In the genomic region with DNA sequence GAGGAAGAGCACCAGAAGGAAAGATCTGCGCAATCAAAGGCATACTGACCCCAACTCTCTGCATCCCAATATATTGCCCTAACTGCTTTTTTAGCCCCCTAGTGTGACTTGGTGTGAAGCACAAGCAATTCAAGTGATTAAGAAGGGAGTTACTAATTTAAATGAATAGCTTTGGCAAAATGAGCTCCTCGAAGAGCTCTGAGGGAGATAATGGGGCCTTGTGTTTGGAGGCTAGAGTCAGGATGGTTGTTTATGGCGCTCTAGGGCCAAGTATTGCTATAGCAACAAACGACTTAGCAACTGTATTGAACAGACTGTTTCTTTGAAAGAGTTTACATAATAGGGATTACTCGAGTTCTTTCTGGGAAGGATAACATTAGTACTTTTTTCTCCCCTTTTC, we compare ENCODE assay signal across 13 cellular contexts. TPM values are rescaled to one million over a fixed set of nuclear protein-coding genes. Genes with fewer than 3 reads are reported as not detected.
A peak's percentile ranks its signal among the peaks of the same experiment; 100 is the strongest.
DNase-seq lines count a peak whose midpoint lies in the region; ATAC-seq and TF ChIP-seq lines count a peak whose summit lies in the region.
"Had no signal": no experiment of that assay in that cellular context is flagged by ENCODE, and none has a peak within 500 bp of the region (broad histone marks: within the 10 kb centered on the region; RNA-seq: fewer than 3 reads in every experiment).

No MANE protein-coding gene starts in this region.

- no peaks in the 10 kb centered on the region for H3K9me3 ChIP-seq in HCT116 (ENCODE audit: control insufficient read depth in 1 of 2, insufficient read depth in 1 of 2, low read depth in 1 of 2, low read length in 2 of 2)
- no peaks in the 10 kb centered on the region for H3K9me3 ChIP-seq in CD8-positive, alpha-beta memory T cell (ENCODE audit: low read length)
- H3K9me3 ChIP-seq: right lobe of liver had no signal

- no peak for TF ChIP-seq POLR2A in HCT116 (IDR thresholded peaks at IDR 0.05; ENCODE audit: borderline replicate concordance, extremely low read depth, insufficient read depth, insufficient read length)

- TF ChIP-seq CTCF in HCT116 (IDR thresholded peaks at IDR 0.05 in 2 of 3, conservative IDR thresholded peaks at IDR 0.05 in 1 of 3; ENCODE audit: borderline replicate concordance in 1 of 3, insufficient read depth in 1 of 3, low read depth in 2 of 3, low read length in 2 of 3) = peak in 2 of 3 experiments; percentile 17 to 27; a peak in 2 of 6 replicates
- peak; percentile 14 for TF ChIP-seq CTCF in fibroblast of pulmonary artery (IDR thresholded peaks at IDR 0.05; ENCODE audit: low read length, missing control alignments)

- H3K27ac Mint-ChIP-seq in CD8-positive, alpha-beta memory T cell = no peak overlapping the region

- H2AFZ ChIP-seq in HCT116 (ENCODE audit: low read depth, low read length, poor library complexity, severe bottlenecking) = no peak overlapping the region

- no peak for TF ChIP-seq RAD21 in HCT116 (IDR thresholded peaks at IDR 0.05; ENCODE audit: low read depth)

- H3K27ac ChIP-seq in HCT116 (ENCODE audit: low read depth, low read length) = no peak overlapping the region
- no peak overlapping the region for H3K27ac ChIP-seq in CD8-positive, alpha-beta memory T cell (ENCODE audit: low read depth, low read length)
- H3K27ac ChIP-seq: right lobe of liver had no signal

- peaks cover 3% of the 10 kb centered on the region; the same call in 1 of the 2 replicates for H3K27me3 ChIP-seq in HCT116 (ENCODE audit: insufficient read depth, low read length)
- H3K27me3 ChIP-seq in CD8-positive, alpha-beta memory T cell (ENCODE audit: insufficient read depth, low read length, poor library complexity, severe bottlenecking) = no peaks in the 10 kb centered on the region
- H3K27me3 ChIP-seq: right lobe of liver had no signal

- H3K36me3 Mint-ChIP-seq in CD8-positive, alpha-beta memory T cell = peaks cover 0 to 2% (median 0%) of the 10 kb centered on the region in 3 donors

- no peaks in the 10 kb centered on the region for H3K36me3 ChIP-seq in HCT116 (ENCODE audit: control insufficient read depth in 1 of 2, insufficient read depth in 2 of 2, low read length in 2 of 2)
- no peaks in the 10 kb centered on the region for H3K36me3 ChIP-seq in CD8-positive, alpha-beta memory T cell (ENCODE audit: insufficient read depth, low read length)
- H3K36me3 ChIP-seq: right lobe of liver had no signal

- H3K4me1 Mint-ChIP-seq in CD8-positive, alpha-beta memory T cell = peaks cover 3 to 6% (median 4%) of the 10 kb centered on the region in 3 donors

- CTCF ChIA-PET in HCT116 (lab: Charles Lee) = interaction anchor here (0.7 kb wide), 2 partner anchors 113 to 212 kb away, joined by 3 to 5 read pairs; no protein-coding TSS in a partner anchor
- CTCF ChIA-PET in CD8-positive, alpha-beta memory T cell (lab: Charles Lee) = interaction anchor here (1.2 to 10.5 kb wide), 3 partner anchors 10 to 200 kb away, joined by 3 to 172 read pairs (median 3); no protein-coding TSS in a partner anchor

- no peaks in the 10 kb centered on the region for H3K9me3 Mint-ChIP-seq in CD8-positive, alpha-beta memory T cell

- H3K4me3 ChIP-seq in HCT116 (replicated peaks in 1 of 2; ENCODE audit: low read depth in 1 of 2, low read length in 2 of 2) (no peak overlapping the region), fibroblast of pulmonary artery (replicated peaks; ENCODE audit: low read depth, low read length) (no peak overlapping the region)
- no peak overlapping the region for H3K4me3 ChIP-seq in CD8-positive, alpha-beta memory T cell (ENCODE audit: low read length)
- H3K4me3 ChIP-seq: right lobe of liver had no signal

- no peaks in the 10 kb centered on the region for H3K9me2 ChIP-seq in HCT116 (ENCODE audit: insufficient read depth)

- H3K79me2 ChIP-seq in HCT116 (ENCODE audit: insufficient read depth, low read length) = no peaks in the 10 kb centered on the region

- peaks cover under 1 to 5% of the 10 kb centered on the region in 2 donors for H3K27me3 Mint-ChIP-seq in CD8-positive, alpha-beta memory T cell

- no peak for ATAC-seq in HCT116
- ATAC-seq in sciatic nerve = peak; percentile 94
- no peak for ATAC-seq in HG02623 (IDR thresholded peaks at IDR 0.05; ENCODE audit: unreplicated experiment)

- H4K20me1 ChIP-seq in HCT116 (ENCODE audit: insufficient read depth) = no peaks in the 10 kb centered on the region

- no TSS peak for BruUV-seq in HCT116 (replicated peaks; lab: Mats Ljungman, UMichigan)

- intact Hi-C loops in HCT116 (cut with micrococcal nuclease) = no loop called here
- intact Hi-C loops in sciatic nerve (cut with DNase I) = loop anchor here (10.0 kb wide), 1 partner anchor 203 kb away; no protein-coding TSS in a partner anchor

- POLR2A ChIA-PET in HCT116 (lab: Charles Lee) = no interaction called here
- POLR2A ChIA-PET in CD8-positive, alpha-beta memory T cell (lab: Charles Lee) = no interaction called here

- RAD21 ChIA-PET in HCT116 (lab: Charles Lee; ENCODE audit: low non-redundant PET in 1 of 2, low total read pairs in 2 of 2, uncharacterized antibody in 2 of 2, unreplicated experiment in 2 of 2) = no interaction called here

- DNase-seq in HCT116 (ENCODE audit: low read depth, low spot score) (no peak), RKO (ENCODE audit: low spot score) (peak; percentile 0), fibroblast of pulmonary artery (ENCODE audit: low read depth) (peak; percentile 29), sciatic nerve (ENCODE audit: low spot score) (no peak), NCI-H345 treated with DMSO at 0.1 percent for 48 hours (lab: John Stamatoyannopoulos, UW; ENCODE audit: unreplicated experiment) (no peak), CD1c-positive myeloid dendritic cell (ENCODE audit: extremely low spot score) (no peak)
- no peak for DNase-seq in CD8-positive, alpha-beta memory T cell
- DNase-seq: activated CD8-positive, alpha-beta memory T cell treated with anti-CD3 and anti-CD28 coated beads, Interleukin-2, amount 50 U/mL, for 48 hours; cortex of kidney; right lobe of liver; SHP77 had no signal

- H3K4me3 Mint-ChIP-seq in CD8-positive, alpha-beta memory T cell = no peak overlapping the region

- no peak overlapping the region for H3K4me2 ChIP-seq in HCT116 (ENCODE audit: low read length)

- peaks cover 2 to 18% of the 10 kb centered on the region in 2 experiments; a peak in 2 of 4 replicates for H3K4me1 ChIP-seq in HCT116 (ENCODE audit: control insufficient read depth in 1 of 2, insufficient read depth in 2 of 2, low read length in 2 of 2)
- H3K4me1 ChIP-seq in CD8-positive, alpha-beta memory T cell (ENCODE audit: insufficient read depth, low read length) = no peaks in the 10 kb centered on the region
- H3K4me1 ChIP-seq: right lobe of liver had no signal

- H3K9ac ChIP-seq in HCT116 (ENCODE audit: low read length) = no peak overlapping the region

TF ChIP-seq in HCT116, 20 proteins besides CTCF, POLR2A, EP300 and RAD21 (continues in another document):
- TF ChIP-seq SIN3A (IDR thresholded peaks at IDR 0.05; ENCODE audit: low read depth) (no peak), ELF1 (IDR thresholded peaks at IDR 0.05; ENCODE audit: borderline replicate concordance, low read depth) (no peak), SRF (IDR thresholded peaks at IDR 0.05; ENCODE audit: low read depth) (no peak), YY1 (IDR thresholded peaks at IDR 0.05; ENCODE audit: extremely low read depth, insufficient replicate concordance, low read depth, low read length) (no peak), ZFX (IDR thresholded peaks at IDR 0.05) (no peak), CBX3 (IDR thresholded peaks at IDR 0.05; ENCODE audit: low read depth) (no peak)
- TF ChIP-seq, protein P1, sequence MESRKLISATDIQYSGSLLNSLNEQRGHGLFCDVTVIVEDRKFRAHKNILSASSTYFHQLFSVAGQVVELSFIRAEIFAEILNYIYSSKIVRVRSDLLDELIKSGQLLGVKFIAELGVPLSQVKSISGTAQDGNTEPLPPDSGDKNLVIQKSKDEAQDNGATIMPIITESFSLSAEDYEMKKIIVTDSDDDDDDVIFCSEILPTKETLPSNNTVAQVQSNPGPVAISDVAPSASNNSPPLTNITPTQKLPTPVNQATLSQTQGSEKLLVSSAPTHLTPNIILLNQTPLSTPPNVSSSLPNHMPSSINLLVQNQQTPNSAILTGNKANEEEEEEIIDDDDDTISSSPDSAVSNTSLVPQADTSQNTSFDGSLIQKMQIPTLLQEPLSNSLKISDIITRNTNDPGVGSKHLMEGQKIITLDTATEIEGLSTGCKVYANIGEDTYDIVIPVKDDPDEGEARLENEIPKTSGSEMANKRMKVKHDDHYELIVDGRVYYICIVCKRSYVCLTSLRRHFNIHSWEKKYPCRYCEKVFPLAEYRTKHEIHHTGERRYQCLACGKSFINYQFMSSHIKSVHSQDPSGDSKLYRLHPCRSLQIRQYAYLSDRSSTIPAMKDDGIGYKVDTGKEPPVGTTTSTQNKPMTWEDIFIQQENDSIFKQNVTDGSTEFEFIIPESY (IDR thresholded peaks at IDR 0.05; ENCODE audit: extremely low read depth, insufficient replicate concordance, low read length) = no peak
- TF ChIP-seq, protein P2, sequence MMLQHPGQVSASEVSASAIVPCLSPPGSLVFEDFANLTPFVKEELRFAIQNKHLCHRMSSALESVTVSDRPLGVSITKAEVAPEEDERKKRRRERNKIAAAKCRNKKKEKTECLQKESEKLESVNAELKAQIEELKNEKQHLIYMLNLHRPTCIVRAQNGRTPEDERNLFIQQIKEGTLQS (IDR thresholded peaks at IDR 0.05) = no peak

RNA-seq across cellular contexts. Expression of a gene that starts 11.5 kb away (rescaled TPM):
- total RNA-seq in HCT116 (2021; ENCODE audit: unreplicated experiment) (not detected), sciatic nerve (not detected)
- polyA plus RNA-seq in HCT116 (2012) = not detected in 2 replicates
- total RNA-seq in CD8-positive, alpha-beta memory T cell = not detected
- 0.99 TPM for polyA plus RNA-seq in CD8-positive, alpha-beta memory T cell
- total RNA-seq: kidney epithelial cell, right lobe of liver had no signal

Comparison
In these comparisons a context has a peak if more than half of its experiments do, and no peak if none do; other contexts are left out.
1. DNase-seq: peak in RKO (single experiment) and fibroblast of pulmonary artery (single experiment); none in HCT116 (single experiment), sciatic nerve (single experiment), CD8-positive, alpha-beta memory T cell (0 of 5), NCI-H345 treated with DMSO at 0.1 percent for 48 hours (single experiment) and CD1c-positive myeloid dendritic cell (single experiment).